ENCODE assay signal across 8 cellular contexts in genomic region chr1:94481473-94481933, GRCh38.
DNase-seq lines count a peak whose midpoint lies in the region; ATAC-seq and TF ChIP-seq lines count a peak whose summit lies in the region.

No MANE protein-coding gene starts in this region.

- H3K27ac ChIP-seq in 22Rv1: no peak overlapping the region

- H3K27ac Mint-ChIP-seq in brain: peak overlapping the region in 3 of 5 experiments; percentile 36 to 58 (median 37)

- DNase-seq in GM12865 (ENCODE audit: low read depth) (peak; percentile 72), NAMALWA (ENCODE audit: low spot score) (peak; percentile 74), SKM-1 (lab: John Stamatoyannopoulos, UW; ENCODE audit: unreplicated experiment) (peak; percentile 72), iPS-NIHi11 (ENCODE audit: low spot score) (peak; percentile 82)
- peak; percentile 1 for DNase-seq in stimulated activated CD4-positive, alpha-beta T cell treated with anti-CD3 and anti-CD28 coated beads, Interleukin-12 subunit alpha, Interleukin-12 subunit beta, amount 100 ng/mL, for 4 hours

- TF ChIP-seq CTCF in 22Rv1 (IDR thresholded peaks at IDR 0.05) (peak; percentile 91), GM12865 (IDR thresholded peaks at IDR 0.05; ENCODE audit: insufficient read depth, low read depth, low read length, missing control alignments) (peak; percentile 78), brain (conservative IDR thresholded peaks at IDR 0.05) (peak; percentile 80 to 81)

- no peaks in the 10 kb centered on the region for H3K9me3 Mint-ChIP-seq in brain

- no peak overlapping the region for H3K4me3 ChIP-seq in GM12865 (ENCODE audit: low read depth, low read length)

- ATAC-seq in HG02610 (IDR thresholded peaks at IDR 0.05; ENCODE audit: unreplicated experiment): peak; percentile 82

- no peak overlapping the region for H3K4me3 Mint-ChIP-seq in brain

- H3K27me3 Mint-ChIP-seq in brain: no peaks in the 10 kb centered on the region

- peaks cover 43% of the 10 kb centered on the region for H3K36me3 Mint-ChIP-seq in brain

- peaks cover 6% of the 10 kb centered on the region for H3K4me1 Mint-ChIP-seq in brain

Comparison
In these comparisons a context has a peak if more than half of its experiments do, and no peak if none do; other contexts are left out.
1. DNase-seq: peak in every context shown above with its lines; median percentile 82 in iPS-NIHi11; 74 in NAMALWA; 72 in GM12865; 72 in SKM-1; 1 in stimulated activated CD4-positive, alpha-beta T cell treated with anti-CD3 and anti-CD28 coated beads, Interleukin-12 subunit alpha, Interleukin-12 subunit beta, amount 100 ng/mL, for 4 hours.